8 cellular contexts compared by ENCODE assay signal in genomic region chr4:139761461-139761860, GRCh38.
A peak's percentile ranks its signal among the peaks of the same experiment; 100 is the strongest.
DNase-seq lines count a peak whose midpoint lies in the region; ATAC-seq and TF ChIP-seq lines count a peak whose summit lies in the region.

No MANE protein-coding gene starts in this region.

- TF ChIP-seq CTCF in GM13977 (IDR thresholded peaks at IDR 0.05; ENCODE audit: extremely low read depth, insufficient read depth, missing control alignments) (peak; percentile 20), WTC11 (IDR thresholded peaks at IDR 0.05) (0 out of 2 replicates have a peak, but pooled peaks have one; percentile 16), neural progenitor cell (IDR thresholded peaks at IDR 0.05) (peak; percentile 28)

- H3F3A ChIP-seq in neural progenitor cell (ENCODE audit: low read depth), result peaks cover 10% of the 10 kb centered on the region

- H2AFZ ChIP-seq in neural progenitor cell (replicated peaks), result no peak overlapping the region

- in situ Hi-C loops in GM13977 (cut with MboI; ENCODE audit: low pct_unique_long_range_greater_than_20kb, low sequenced_read_pairs, unreplicated experiment), result no loop called here

- no peaks in the 10 kb centered on the region for H3K36me3 ChIP-seq in neural progenitor cell
- no peaks in the 10 kb centered on the region for H3K36me3 ChIP-seq in MG63

- H3K4me1 Mint-ChIP-seq in WTC11 (peaks cover 25% of the 10 kb centered on the region), neural progenitor cell (peaks cover 37% of the 10 kb centered on the region)
- no peaks in the 10 kb centered on the region for H3K4me1 Mint-ChIP-seq in activated T-helper 2 cell treated with anti-CD3 and anti-CD28 coated beads, Interferon-gamma antibody, Interleukin-2, Interleukin-4, amounts not matched to agents 10 μg/mL and 5 μg/mL and 100 μg/mL, durations not matched to agents 14 hours and 24 hours and 36 hours (ENCODE audit: low read depth)

- H3K36me3 Mint-ChIP-seq in WTC11 (no peaks in the 10 kb centered on the region), neural progenitor cell (peaks cover 2% of the 10 kb centered on the region)
- no peaks in the 10 kb centered on the region for H3K36me3 Mint-ChIP-seq in activated T-helper 2 cell treated with anti-CD3 and anti-CD28 coated beads, Interferon-gamma antibody, Interleukin-2, Interleukin-4, amounts not matched to agents 10 μg/mL and 5 μg/mL and 100 μg/mL, durations not matched to agents 14 hours and 24 hours and 36 hours (ENCODE audit: low read depth)

- no peaks in the 10 kb centered on the region; the same call in none of the 2 replicates for H3K27me3 Mint-ChIP-seq in WTC11 (ENCODE audit: low read depth)
- H3K27me3 Mint-ChIP-seq in neural progenitor cell (ENCODE audit: insufficient read depth, low read depth), result peaks cover 6% of the 10 kb centered on the region
- peaks cover 15% of the 10 kb centered on the region for H3K27me3 Mint-ChIP-seq in activated T-helper 2 cell treated with anti-CD3 and anti-CD28 coated beads, Interferon-gamma antibody, Interleukin-2, Interleukin-4, amounts not matched to agents 10 μg/mL and 5 μg/mL and 100 μg/mL, durations not matched to agents 14 hours and 24 hours and 36 hours (ENCODE audit: low read depth)

- peak overlapping the region; percentile 11 for H3K4me2 ChIP-seq in neural progenitor cell

- H3K4me3 Mint-ChIP-seq in WTC11 (no peak overlapping the region), neural progenitor cell (no peak overlapping the region)
- no peak overlapping the region for H3K4me3 Mint-ChIP-seq in activated T-helper 2 cell treated with anti-CD3 and anti-CD28 coated beads, Interferon-gamma antibody, Interleukin-2, Interleukin-4, amounts not matched to agents 10 μg/mL and 5 μg/mL and 100 μg/mL, durations not matched to agents 14 hours and 24 hours and 36 hours (ENCODE audit: low read depth)

- H3K9me3 Mint-ChIP-seq in WTC11 (no peaks in the 10 kb centered on the region), neural progenitor cell (no peaks in the 10 kb centered on the region)
- H3K9me3 Mint-ChIP-seq in activated T-helper 2 cell treated with anti-CD3 and anti-CD28 coated beads, Interferon-gamma antibody, Interleukin-2, Interleukin-4, amounts not matched to agents 10 μg/mL and 5 μg/mL and 100 μg/mL, durations not matched to agents 14 hours and 24 hours and 36 hours, result no peaks in the 10 kb centered on the region

- H3K79me2 ChIP-seq in neural progenitor cell (ENCODE audit: low read depth), result no peaks in the 10 kb centered on the region

- H3K9ac ChIP-seq in neural progenitor cell, result no peak overlapping the region

- no peak overlapping the region for H3K27ac Mint-ChIP-seq in WTC11
- H3K27ac Mint-ChIP-seq in neural progenitor cell, result no peak overlapping the region
- no peak overlapping the region for H3K27ac Mint-ChIP-seq in activated T-helper 2 cell treated with anti-CD3 and anti-CD28 coated beads, Interferon-gamma antibody, Interleukin-2, Interleukin-4, amounts not matched to agents 10 μg/mL and 5 μg/mL and 100 μg/mL, durations not matched to agents 14 hours and 24 hours and 36 hours

- CTCF ChIA-PET in WTC11 (lab: Charles Lee), result interaction anchor here (0.6 to 1.7 kb wide), 4 partner anchors 21 to 905 kb away, joined by 3 to 5 read pairs (median 4); no protein-coding TSS in a partner anchor

- H3K27me3 ChIP-seq in neural progenitor cell (no peaks in the 10 kb centered on the region), MG63 (no peaks in the 10 kb centered on the region)

- no peak overlapping the region for H3K27ac ChIP-seq in neural progenitor cell

- DNase-seq in GM13977 (ENCODE audit: low spot score) (no peak), WTC11 (ENCODE audit: low spot score) (no peak), neural progenitor cell (ENCODE audit: low spot score) (no peak), MG63 (no peak), NCI-H2029 (lab: John Stamatoyannopoulos, UW) (no peak)
- no peak for DNase-seq in activated T-helper 2 cell treated with anti-CD3 and anti-CD28 coated beads, Interferon-gamma antibody, Interleukin-2, Interleukin-4, amounts not matched to agents 10 μg/mL and 5 μg/mL and 100 μg/mL, durations not matched to agents 14 hours and 24 hours and 36 hours (ENCODE audit: low spot score)

- intact Hi-C loops in activated T-helper 2 cell treated with anti-CD3 and anti-CD28 coated beads, Interferon-gamma antibody, Interleukin-2, Interleukin-4, amounts not matched to agents 10 μg/mL and 5 μg/mL and 100 μg/mL, durations not matched to agents 14 hours and 24 hours and 36 hours (cut with micrococcal nuclease), result no loop called here

- H3K9me3 ChIP-seq in neural progenitor cell (ENCODE audit: low read depth) (no peaks in the 10 kb centered on the region), MG63 (no peaks in the 10 kb centered on the region)

- POLR2A ChIA-PET in WTC11 (lab: Charles Lee), result interaction anchor here (0.6 to 0.7 kb wide), 2 partner anchors 103 to 390 kb away, joined by 3 to 6 read pairs; no protein-coding TSS in a partner anchor

- H3K4me1 ChIP-seq in neural progenitor cell, result peaks cover 23% of the 10 kb centered on the region

- no peaks in the 10 kb centered on the region for H4K20me1 ChIP-seq in neural progenitor cell (ENCODE audit: low read depth)

- ATAC-seq in HG03442 (IDR thresholded peaks at IDR 0.05; ENCODE audit: unreplicated experiment) (peak; percentile 79), WTC11 (peak; percentile 91), HG03045 (IDR thresholded peaks at IDR 0.05; ENCODE audit: unreplicated experiment) (no peak)

- H3K4me3 ChIP-seq in neural progenitor cell (no peak overlapping the region), MG63 (no peak overlapping the region)

TF ChIP-seq in WTC11, 78 proteins besides CTCF, POLR2A, EP300 and RAD21:
- TF ChIP-seq IRF1 (CRISPR knock-in tag; IDR thresholded peaks at IDR 0.05), result no peak
